ENCODE assay signal across 29 cellular contexts in genomic region chr17:9499041-9499440, GRCh38.
"Had no signal": no experiment of that assay in that cellular context is flagged by ENCODE, and none has a peak within 500 bp of the region (broad histone marks: within the 10 kb centered on the region; RNA-seq: fewer than 3 reads in every experiment).

No MANE protein-coding gene starts in this region.

- FAIRE-seq: endometrium, islet of Langerhans, keratinocyte had no signal

- ATAC-seq: effector memory CD8-positive, alpha-beta T cell; esophagus mucosa; gastrocnemius medialis; heart right ventricle; left cardiac atrium; left lung; left ventricle myocardium superior; lower lobe of right lung; mucosa of descending colon had no signal

- H3K9me3 ChIP-seq: colonic mucosa, esophagus squamous epithelium, gastrocnemius medialis, heart right ventricle, left lung, lower lobe of right lung, mucosa of descending colon had no signal

- DNase-seq: colonic mucosa; cortex of kidney; effector CD8-positive, alpha-beta T cell; effector memory CD8-positive, alpha-beta T cell; endodermal cell; erythroblast; esophagus squamous epithelium; foreskin fibroblast; foreskin melanocyte; gastrocnemius medialis; glutamatergic neuron; head of caudate nucleus; heart right ventricle; hippocampal formation; immature natural killer cell; left cardiac atrium; left lung; left ventricle myocardium superior; lower lobe of right lung; mesenchymal stem cell; mucosa of descending colon; naive B cell had no signal

- H3K27ac ChIP-seq: colonic mucosa, epithelial cell of prostate, esophagus squamous epithelium, gastrocnemius medialis, heart right ventricle, left lung, lower lobe of right lung had no signal

- H3K27ac Mint-ChIP-seq: dendritic cell treated with granulocyte-macrophage colony-stimulating factor and Interleukin-4, amounts not matched to agents 40 ng/mL and 50 ng/mL, for 4 days; endodermal cell; mesothelial cell of epicardium; naive B cell had no signal

- H3K9me3 Mint-ChIP-seq: dendritic cell treated with granulocyte-macrophage colony-stimulating factor and Interleukin-4, amounts not matched to agents 40 ng/mL and 50 ng/mL, for 4 days; effector memory CD8-positive, alpha-beta T cell; endodermal cell; immature natural killer cell; mesothelial cell of epicardium; naive B cell had no signal

- H3K4me1 ChIP-seq: colonic mucosa, esophagus squamous epithelium, gastrocnemius medialis, heart right ventricle, left lung, lower lobe of right lung had no signal

- H3K4me3 Mint-ChIP-seq: dendritic cell treated with granulocyte-macrophage colony-stimulating factor and Interleukin-4, amounts not matched to agents 40 ng/mL and 50 ng/mL, for 4 days; effector memory CD8-positive, alpha-beta T cell; endodermal cell; immature natural killer cell; mesothelial cell of epicardium; naive B cell had no signal

- H3K27me3 Mint-ChIP-seq: dendritic cell treated with granulocyte-macrophage colony-stimulating factor and Interleukin-4, amounts not matched to agents 40 ng/mL and 50 ng/mL, for 4 days; effector memory CD8-positive, alpha-beta T cell; naive B cell had no signal

- H3K36me3 ChIP-seq: colonic mucosa, gastrocnemius medialis had no signal

- H3K4me1 Mint-ChIP-seq: endodermal cell, mesothelial cell of epicardium had no signal

- H3K4me3 ChIP-seq: colonic mucosa, esophagus squamous epithelium, gastrocnemius medialis, heart right ventricle, left lung, lower lobe of right lung, mucosa of descending colon had no signal

- H3K27me3 ChIP-seq: colonic mucosa, esophagus squamous epithelium, gastrocnemius medialis, heart right ventricle, left lung had no signal
